8 cellular contexts compared by ENCODE assay signal in the genomic region with DNA sequence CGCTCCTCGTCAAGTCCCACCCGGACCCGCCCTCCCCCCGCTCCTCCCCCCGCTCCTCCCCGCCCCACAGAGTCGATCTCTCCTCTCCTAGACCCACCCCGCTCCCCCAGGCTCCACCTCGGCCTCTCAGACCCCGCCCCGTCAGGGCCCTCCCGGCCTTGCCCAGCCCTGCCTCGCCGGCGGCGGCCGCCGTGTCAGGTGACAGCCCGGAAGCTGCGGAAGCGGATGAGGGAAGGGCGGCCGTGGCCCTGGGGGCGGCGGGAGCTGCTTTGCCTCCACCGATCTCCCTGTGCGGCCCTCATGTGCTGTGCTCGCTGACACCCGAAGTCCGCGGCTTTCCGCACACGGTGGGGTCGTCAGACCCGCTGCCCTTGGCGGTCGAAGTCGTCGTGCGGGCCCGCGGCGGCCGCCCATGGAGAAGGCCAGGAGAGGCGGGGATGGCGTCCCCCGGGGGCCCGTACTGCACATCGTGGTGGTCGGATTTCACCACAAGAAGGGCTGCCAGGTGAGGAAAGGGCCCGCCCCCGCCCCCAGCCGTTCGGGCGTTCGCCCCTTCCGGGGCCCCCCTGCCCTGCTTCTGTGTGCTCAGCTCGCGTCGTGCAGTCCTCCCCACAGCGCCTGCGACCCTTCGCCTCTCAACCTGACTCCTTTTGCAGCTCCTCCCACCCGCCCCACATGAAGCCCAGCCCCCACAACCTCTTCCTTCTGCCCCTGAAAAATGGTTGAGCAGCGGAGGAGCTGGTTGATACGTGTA. TPM values are rescaled to one million over a fixed set of nuclear protein-coding genes. Genes with fewer than 3 reads are reported as not detected.
DNase-seq lines count a peak whose midpoint lies in the region; ATAC-seq, FAIRE-seq and TF ChIP-seq lines count a peak whose summit lies in the region.

Gene AVL9, plus strand, starts transcription at position 192 of the 754 bp plus-strand sequence. Its CDS starts 221 bp downstream, at position 413.

- in situ Hi-C loops in mammary epithelial cell (cut with MboI; ENCODE audit: low sequenced_read_pairs in 2 of 2) = loop anchor here in 1 of 2 donors (25.0 kb wide), 1 partner anchor 758 kb away; no protein-coding TSS in a partner anchor

- CTCF ChIA-PET in AG04449 (lab: Yijun Ruan, JAX) = no interaction called here
- CTCF ChIA-PET in mammary epithelial cell (lab: Charles Lee; ENCODE audit: low non-redundant PET) = no interaction called here

- BruUV-seq in mammary epithelial cell (replicated peaks; lab: Mats Ljungman, UMichigan) = no TSS peak

- H3K27me3 ChIP-seq in mammary epithelial cell (ENCODE audit: insufficient read depth, low read length) (no peaks in the 10 kb centered on the region), small intestine (ENCODE audit: control insufficient read depth in 2 of 2, insufficient read depth in 2 of 2, low read length in 2 of 2) (no peaks in the 10 kb centered on the region)

- FAIRE-seq in small intestine (lab: Jason Lieb, UNC) = no peak

- WGBS in mammary epithelial cell (ENCODE audit: low coverage, missing lambda C conversion rate) = 0% methylated on average over 12 of the region's 67 CpGs
- WGBS in small intestine, 3 donors = 0 to 1% (median 0%) methylated on average over 46 to 67 of the region's 67 CpGs

- intact Hi-C loops in mammary epithelial cell (cut with micrococcal nuclease) = no loop called here

- H3K4me3 ChIP-seq in AG04449 (ENCODE audit: low read depth, low read length) = peak within 1 kb of the TSS; percentile 84
- H3K4me3 ChIP-seq in WI38 (ENCODE audit: low read depth, low read length) = peak within 1 kb of the TSS; percentile 68
- peak within 1 kb of the TSS; percentile 79 to 92 (median 82) for H3K4me3 ChIP-seq in mammary epithelial cell (replicated peaks in 1 of 3; ENCODE audit: insufficient read depth in 1 of 3, low read depth in 2 of 3, low read length in 3 of 3)
- peak within 1 kb of the TSS; percentile 84 to 91 for H3K4me3 ChIP-seq in small intestine (ENCODE audit: low read depth in 1 of 2, low read length in 2 of 2)

- ATAC-seq in GM18909 (IDR thresholded peaks at IDR 0.05; ENCODE audit: poor library complexity, unreplicated experiment) (peak; percentile 96), HG03159 (IDR thresholded peaks at IDR 0.05; ENCODE audit: unreplicated experiment) (peak; percentile 95)

- H3K9ac ChIP-seq in mammary epithelial cell (ENCODE audit: insufficient read depth, low read length) = peak within 1 kb of the TSS; percentile 89

- no peaks in the 10 kb centered on the region for H3K9me3 ChIP-seq in mammary epithelial cell (replicated peaks; ENCODE audit: insufficient read depth, low read length)
- no peaks in the 10 kb centered on the region for H3K9me3 ChIP-seq in small intestine (ENCODE audit: control insufficient read depth, low read depth)

- dilution Hi-C loops in mammary epithelial cell (cut with HindIII; ENCODE audit: low sequenced_read_pairs) = no loop called here

- peak within 1 kb of the TSS; percentile 92 for H3K4me2 ChIP-seq in mammary epithelial cell (ENCODE audit: insufficient read depth, low read depth, low read length)

- H3K4me1 ChIP-seq in mammary epithelial cell (ENCODE audit: insufficient read depth, low read length) = peaks cover 9% of the 10 kb centered on the region
- peaks cover 2 to 4% of the 10 kb centered on the region in 2 donors for H3K4me1 ChIP-seq in small intestine (ENCODE audit: control insufficient read depth in 2 of 2, insufficient read depth in 1 of 2, low read depth in 1 of 2, low read length in 1 of 2)

- H3K79me2 ChIP-seq in mammary epithelial cell (ENCODE audit: insufficient read depth, low read length) = peaks cover 50% of the 10 kb centered on the region

- DNase-seq in AG04449 (ENCODE audit: low read depth, low spot score) (no peak), NCI-H2227 (lab: John Stamatoyannopoulos, UW; ENCODE audit: unreplicated experiment) (peak; percentile 95), mammary epithelial cell (peak; percentile 94), iPS-NIHi11 (ENCODE audit: low spot score) (peak; percentile 97), small intestine (peak; percentile 97)

- no peak for TF ChIP-seq CTCF in AG04449 (IDR thresholded peaks at IDR 0.05; ENCODE audit: insufficient read depth, low read length, missing control alignments)
- no peak for TF ChIP-seq CTCF in WI38 (IDR thresholded peaks at IDR 0.05; ENCODE audit: low read depth, low read length)
- TF ChIP-seq CTCF in mammary epithelial cell (conservative IDR thresholded peaks at IDR 0.05 in 1 of 2, IDR thresholded peaks at IDR 0.05 in 1 of 2; ENCODE audit: extremely low read depth in 1 of 2, insufficient read depth in 1 of 2, low read depth in 1 of 2, low read length in 2 of 2) = no peak

- H3K27ac ChIP-seq in mammary epithelial cell (ENCODE audit: insufficient read depth, low read depth, low read length) (peak within 1 kb of the TSS; percentile 83), small intestine (ENCODE audit: low read depth in 1 of 2, low read length in 1 of 2) (peak within 1 kb of the TSS; percentile 91 to 97)

- H2AFZ ChIP-seq in mammary epithelial cell (ENCODE audit: low read depth, low read length) = peak within 1 kb of the TSS; percentile 99

- POLR2A ChIA-PET in AG04449 (lab: Yijun Ruan, JAX) = interaction anchor here (0.6 kb wide), 1 partner anchor 51 kb away, joined by 3 read pairs; no protein-coding TSS in a partner anchor

- H3K36me3 ChIP-seq in mammary epithelial cell (ENCODE audit: insufficient read depth, low read length) = no peaks in the 10 kb centered on the region
- no peaks in the 10 kb centered on the region for H3K36me3 ChIP-seq in small intestine (ENCODE audit: control insufficient read depth in 2 of 2, insufficient read depth in 2 of 2, low read length in 2 of 2)

- no peaks in the 10 kb centered on the region for H4K20me1 ChIP-seq in mammary epithelial cell (ENCODE audit: insufficient read depth, low read length)

RNA-seq across cellular contexts. Expression of gene AVL9, which starts in this region (rescaled TPM):
- total RNA-seq in mammary epithelial cell = 10 to 100 TPM; 30.2 to 31.3 TPM
- polyA plus RNA-seq in mammary epithelial cell = 8.3 TPM
- polyA minus RNA-seq in mammary epithelial cell = 50.3 TPM
- polyA plus RNA-seq in small intestine = 10 to 100 TPM in 2 of 3 donors, 1 to 10 TPM in 1; 8.4 to 22.0 (median 13.2) TPM
